8 cellular contexts compared by ENCODE assay signal in the genomic region with DNA sequence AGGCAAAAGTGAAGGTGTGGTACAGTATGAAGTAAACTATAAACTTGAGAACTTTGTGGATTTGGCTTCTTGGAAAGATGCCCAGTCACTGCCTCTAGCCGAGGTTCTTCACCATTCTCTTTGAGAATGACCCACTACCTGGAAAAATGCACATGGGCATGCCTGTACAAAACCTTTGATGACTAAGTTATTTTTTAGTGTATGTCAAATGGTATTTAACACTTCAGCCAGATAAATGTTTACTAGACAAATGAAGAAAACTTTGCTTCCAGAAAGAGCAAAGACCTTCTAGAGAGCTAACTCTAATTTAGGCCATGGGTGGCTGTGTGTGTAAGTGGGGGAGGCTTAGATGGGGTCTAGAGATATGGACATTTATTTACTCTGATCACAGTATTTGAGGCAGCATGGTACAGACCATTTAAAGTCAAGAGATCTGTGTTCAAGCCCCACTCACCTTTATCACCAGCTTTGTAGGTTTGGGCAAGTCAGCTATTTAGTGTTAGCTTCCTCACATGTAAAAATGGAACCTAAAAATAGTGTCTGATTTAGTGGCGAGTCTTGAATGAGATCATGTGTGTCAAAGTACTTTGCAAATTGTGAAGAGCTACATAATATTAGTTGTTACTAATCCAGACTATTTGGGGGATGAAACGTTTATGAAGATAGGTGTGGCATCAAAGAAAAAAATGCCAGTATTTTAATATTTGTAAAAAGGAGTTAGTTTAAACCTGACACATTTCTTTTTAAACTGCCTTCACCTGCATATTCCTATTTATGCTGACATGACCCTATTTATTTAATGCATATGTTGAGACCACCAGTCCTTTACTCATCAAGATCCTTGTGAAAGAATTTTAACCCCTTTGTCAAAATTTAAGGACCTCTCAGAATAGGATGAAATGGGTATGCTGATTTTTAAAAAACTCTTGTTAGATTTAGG. TPM values are rescaled to one million over a fixed set of nuclear protein-coding genes. Genes with fewer than 3 reads are reported as not detected.
DNase-seq lines count a peak whose midpoint lies in the region; ATAC-seq, FAIRE-seq and TF ChIP-seq lines count a peak whose summit lies in the region.

No MANE protein-coding gene starts in this region.

- H3K4me1 Mint-ChIP-seq in CD4-positive, alpha-beta memory T cell: peaks cover 39 to 84% (median 60%) of the 10 kb centered on the region in 4 donors
- H3K4me1 Mint-ChIP-seq in IgD-negative memory B cell (peaks cover 39 to 53% (median 51%) of the 10 kb centered on the region in 3 donors), astrocyte (ENCODE audit: low read depth, unreplicated experiment) (peaks cover 32% of the 10 kb centered on the region)

- peak overlapping the region; percentile 84 for H3K9ac ChIP-seq in astrocyte (ENCODE audit: low read length)
- peak overlapping the region; percentile 2 to 88 for H3K9ac ChIP-seq in kidney (ENCODE audit: low read length in 2 of 2)

- CTCF ChIA-PET in CD4-positive, alpha-beta memory T cell (lab: Charles Lee; ENCODE audit: partially characterized antibody): interaction anchor here (0.8 to 1.3 kb wide), 2 partner anchors 21 to 42 kb away, joined by 3 read pairs; a partner anchor contains a TSS

- peaks cover 3% of the 10 kb centered on the region for H4K20me1 ChIP-seq in astrocyte (ENCODE audit: insufficient read depth, low read length)

- peak overlapping the region; percentile 22 to 87 (median 53) for H3K27ac Mint-ChIP-seq in CD4-positive, alpha-beta memory T cell
- H3K27ac Mint-ChIP-seq in IgD-negative memory B cell (peak overlapping the region; percentile 48 to 84 (median 75)), astrocyte (ENCODE audit: unreplicated experiment) (peak overlapping the region; percentile 96)

- WGBS in testis, 2 donors: 16 to 23% methylated on average over 3 of the region's 3 CpGs

- no peak for ATAC-seq in HG02588 (IDR thresholded peaks at IDR 0.05; ENCODE audit: unreplicated experiment)

- peaks cover 92% of the 10 kb centered on the region for H3K79me2 ChIP-seq in astrocyte (ENCODE audit: insufficient read depth, low read length)

- no peaks in the 10 kb centered on the region for H3K27me3 Mint-ChIP-seq in CD4-positive, alpha-beta memory T cell
- no peaks in the 10 kb centered on the region for H3K27me3 Mint-ChIP-seq in IgD-negative memory B cell
- H3K27me3 Mint-ChIP-seq in astrocyte (ENCODE audit: low read depth, unreplicated experiment): no peaks in the 10 kb centered on the region

- H3K36me3 Mint-ChIP-seq in CD4-positive, alpha-beta memory T cell: peaks cover 8 to 9% of the 10 kb centered on the region in 2 donors
- H3K36me3 Mint-ChIP-seq in IgD-negative memory B cell (peaks cover 8% of the 10 kb centered on the region), astrocyte (ENCODE audit: low read depth, unreplicated experiment) (peaks cover 6% of the 10 kb centered on the region)

- H3K9me3 Mint-ChIP-seq in CD4-positive, alpha-beta memory T cell: no peaks in the 10 kb centered on the region
- no peaks in the 10 kb centered on the region for H3K9me3 Mint-ChIP-seq in IgD-negative memory B cell
- no peaks in the 10 kb centered on the region for H3K9me3 Mint-ChIP-seq in astrocyte (ENCODE audit: unreplicated experiment)

- no peak for TF ChIP-seq POLR2A in testis (IDR thresholded peaks at IDR 0.05)

- peak overlapping the region in 7 of 8 donors; percentile 41 to 77 (median 47) for H3K4me3 Mint-ChIP-seq in CD4-positive, alpha-beta memory T cell
- H3K4me3 Mint-ChIP-seq in IgD-negative memory B cell (peak overlapping the region; percentile 89 to 99 (median 98)), astrocyte (ENCODE audit: unreplicated experiment) (peak overlapping the region; percentile 93)

- H3K9me3 ChIP-seq in CD4-positive, alpha-beta memory T cell (ENCODE audit: control insufficient read depth in 1 of 2, low read length in 2 of 2): no peaks in the 10 kb centered on the region
- no peaks in the 10 kb centered on the region for H3K9me3 ChIP-seq in astrocyte (ENCODE audit: insufficient read depth, low read depth, low read length)
- no peaks in the 10 kb centered on the region for H3K9me3 ChIP-seq in kidney (ENCODE audit: control insufficient read depth in 1 of 2, low read length in 2 of 2)
- no peaks in the 10 kb centered on the region for H3K9me3 ChIP-seq in testis

- peaks cover 61% of the 10 kb centered on the region for H3K4me1 ChIP-seq in CD4-positive, alpha-beta memory T cell (ENCODE audit: insufficient read depth, low read length)
- H3K4me1 ChIP-seq in astrocyte (ENCODE audit: insufficient read depth, low read length) (peaks cover 17% of the 10 kb centered on the region), kidney (ENCODE audit: control insufficient read depth in 1 of 2, insufficient read depth in 1 of 2, low read depth in 1 of 2, low read length in 2 of 2) (peaks cover 23 to 45% of the 10 kb centered on the region in 2 donors), testis (peaks cover 26% of the 10 kb centered on the region)

- FAIRE-seq in astrocyte (lab: Jason Lieb, UNC) (peak; percentile 41), kidney (lab: Jason Lieb, UNC) (no peak)

- no peak overlapping the region for H3K4me3 ChIP-seq in CD4-positive, alpha-beta memory T cell (ENCODE audit: low read length in 2 of 2)
- H3K4me3 ChIP-seq in astrocyte (ENCODE audit: insufficient read depth, low read depth, low read length): peak overlapping the region; percentile 85
- H3K4me3 ChIP-seq in kidney (ENCODE audit: low read length in 2 of 2): peak overlapping the region; percentile 81 to 89
- no peak overlapping the region for H3K4me3 ChIP-seq in testis

- no peaks in the 10 kb centered on the region for H3K27me3 ChIP-seq in CD4-positive, alpha-beta memory T cell (ENCODE audit: insufficient read depth, low read length)
- H3K27me3 ChIP-seq in astrocyte (ENCODE audit: insufficient read depth, low read length) (no peaks in the 10 kb centered on the region), testis (no peaks in the 10 kb centered on the region)

- POLR2A ChIA-PET in CD4-positive, alpha-beta memory T cell (lab: Charles Lee; ENCODE audit: partially characterized antibody): interaction anchor here (10.0 kb wide), 1 partner anchor 18 kb away, joined by 137 read pairs; a partner anchor contains a TSS

- H2AFZ ChIP-seq in astrocyte (ENCODE audit: low read depth, low read length): no peak overlapping the region

- H3K27ac ChIP-seq in CD4-positive, alpha-beta memory T cell (ENCODE audit: low read depth, low read length): no peak overlapping the region
- H3K27ac ChIP-seq in astrocyte (ENCODE audit: low read depth, low read length) (peak overlapping the region; percentile 85), kidney (ENCODE audit: low read depth in 2 of 2, low read length in 2 of 2) (peak overlapping the region; percentile 73 to 76), testis (peak overlapping the region; percentile 44 to 67)

- no peak for DNase-seq in CD4-positive, alpha-beta memory T cell
- peak; percentile 85 for DNase-seq in astrocyte (ENCODE audit: low read depth)
- DNase-seq in kidney: no peak
- no peak for DNase-seq in testis
- DNase-seq in NCI-H187 (lab: John Stamatoyannopoulos, UW): no peak
- DNase-seq in NCI-H1417 treated with DMSO at 0.1 percent for 48 hours (lab: John Stamatoyannopoulos, UW): no peak

- H3K4me2 ChIP-seq in astrocyte (ENCODE audit: low read length): peak overlapping the region; percentile 88

- intact Hi-C loops in CD4-positive, alpha-beta memory T cell (cut with micrococcal nuclease): no loop called here
- intact Hi-C loops in kidney (cut with DNase I): no loop called here
- intact Hi-C loops in testis (cut with DNase I; ENCODE audit: low total_unique reads): no loop called here

- TF ChIP-seq CTCF in astrocyte (IDR thresholded peaks at IDR 0.05; ENCODE audit: insufficient read depth, low read depth, low read length) (no peak), kidney (IDR thresholded peaks at IDR 0.05; ENCODE audit: borderline replicate concordance, extremely low read depth, insufficient read depth) (no peak), testis (IDR thresholded peaks at IDR 0.05) (no peak)

- H3K36me3 ChIP-seq in CD4-positive, alpha-beta memory T cell (ENCODE audit: insufficient read depth, low read length): no peaks in the 10 kb centered on the region
- H3K36me3 ChIP-seq in astrocyte (ENCODE audit: insufficient read depth, low read length) (no peaks in the 10 kb centered on the region), kidney (ENCODE audit: control insufficient read depth in 1 of 2, insufficient read depth in 2 of 2, low read length in 2 of 2) (no peaks in the 10 kb centered on the region), testis (ENCODE audit: low read depth, missing control alignments) (no peaks in the 10 kb centered on the region)

RNA-seq across cellular contexts. Expression of a gene that starts 20.2 kb away (rescaled TPM):
- total RNA-seq in CD4-positive, alpha-beta memory T cell: 10 to 100 TPM; 70.4 to 73.6 TPM
- polyA plus RNA-seq in CD4-positive, alpha-beta memory T cell: 10 to 100 TPM; 47.7 to 67.2 TPM
- 74.3 TPM for polyA plus RNA-seq in IgD-negative memory B cell
- total RNA-seq in astrocyte: 48.4 and 51.1 TPM in 2 replicates
- 69.3 TPM for total RNA-seq in kidney
- polyA plus RNA-seq in kidney (ENCODE audit: insufficient read depth, low read depth, low replicate concordance): 52.1 TPM
- total RNA-seq in testis: 10 to 100 TPM; 69.1 to 83.9 TPM
- 70.0 TPM for polyA plus RNA-seq in testis (ENCODE audit: insufficient read depth, low read depth, low replicate concordance)

RNA-seq across cellular contexts. Expression of a gene that starts 46.3 kb away (rescaled TPM):
- total RNA-seq in CD4-positive, alpha-beta memory T cell: 1 to 10 TPM; 2.0 to 2.3 TPM
- polyA plus RNA-seq in CD4-positive, alpha-beta memory T cell: 1 to 10 TPM; 1.5 to 3.4 TPM
- polyA plus RNA-seq in IgD-negative memory B cell (2.2 TPM), kidney (ENCODE audit: insufficient read depth, low read depth, low replicate concordance) (1.6 TPM), testis (ENCODE audit: insufficient read depth, low read depth, low replicate concordance) (8.3 TPM)
- total RNA-seq in astrocyte (4.3 and 4.9 TPM in 2 replicates), kidney (6.2 TPM), testis (1 to 10 TPM; 4.6 to 9.4 TPM)

Comparison
In these comparisons a context has a peak if more than half of its experiments do, and no peak if none do; other contexts are left out.
1. H3K4me3 ChIP-seq: peak in astrocyte (single experiment) and kidney (2 of 2); none in CD4-positive, alpha-beta memory T cell (0 of 2) and testis (0 of 2).
2. H3K4me3 Mint-ChIP-seq: peak in every context shown above with its lines; median percentile 98 in IgD-negative memory B cell; 93 in astrocyte; 47 in CD4-positive, alpha-beta memory T cell.
3. Peak in every context shown above with its lines, with median percentiles within 50 percentile points of each other: H3K27ac Mint-ChIP-seq.